1 cellular context compared by ENCODE assay signal in genomic region chr5:81925012-81925411, GRCh38.
TF ChIP-seq lines count a peak whose summit lies in the region.

No MANE protein-coding gene starts in this region.

TF ChIP-seq in K562, 482 proteins besides CTCF, POLR2A, EP300 and RAD21 (continued from another document):
- TF ChIP-seq USF1 (CRISPR knock-in tag; IDR thresholded peaks at IDR 0.05), result peak; percentile 52; the same call in 1 of the 2 replicates
- no peak for TF ChIP-seq KLF6 (CRISPR knock-in tag; IDR thresholded peaks at IDR 0.05; ENCODE audit: borderline replicate concordance)
- peak; percentile 25; the same call in 1 of the 2 replicates for TF ChIP-seq USF2 (CRISPR knock-in tag; IDR thresholded peaks at IDR 0.05)
- no peak for TF ChIP-seq ZNF79 (CRISPR knock-in tag; IDR thresholded peaks at IDR 0.05; ENCODE audit: low read depth)
- no peak for TF ChIP-seq DLX4 (CRISPR knock-in tag; IDR thresholded peaks at IDR 0.05)
- TF ChIP-seq EHMT2 (IDR thresholded peaks at IDR 0.05), result peak; percentile 43; the same call in 1 of the 2 replicates
- no peak for TF ChIP-seq MLX (CRISPR knock-in tag; conservative IDR thresholded peaks at IDR 0.05)
- peak; percentile 53 for TF ChIP-seq MGA (IDR thresholded peaks at IDR 0.05)
- TF ChIP-seq CBFB (CRISPR knock-in tag; IDR thresholded peaks at IDR 0.05), result no peak
- TF ChIP-seq MEIS2 (IDR thresholded peaks at IDR 0.05; ENCODE audit: partially characterized antibody), result peak; percentile 31
- no peak for TF ChIP-seq TBL1XR1 (IDR thresholded peaks at IDR 0.05; ENCODE audit: low read length in 2 of 2)
- TF ChIP-seq SETDB1 (IDR thresholded peaks at IDR 0.05; ENCODE audit: low read length), result no peak
TF ChIP-seq in K562: peak in this region for 9.
